Comparison of ENCODE assay signal across 9 cellular contexts in genomic region chr18:13450289-13451207, GRCh38.
DNase-seq lines count a peak whose midpoint lies in the region; ATAC-seq and TF ChIP-seq lines count a peak whose summit lies in the region.
"Had no signal": no experiment of that assay in that cellular context is flagged by ENCODE, and none has a peak within 500 bp of the region (broad histone marks: within the 10 kb centered on the region; RNA-seq: fewer than 3 reads in every experiment).

No MANE protein-coding gene starts in this region.

- DNase-seq in GM13976 (ENCODE audit: low spot score), result peak; percentile 56
- no peak for DNase-seq in left ventricle myocardium inferior
- no peak for DNase-seq in MG63
- DNase-seq in natural killer cell, result no peak
- DNase-seq in NCI-H1417 (lab: John Stamatoyannopoulos, UW), result no peak
- no peak for DNase-seq in dorsolateral prefrontal cortex

- H3K4me1 ChIP-seq in left ventricle myocardium inferior, result peaks cover 76% of the 10 kb centered on the region

- H3K27me3 ChIP-seq in left ventricle myocardium inferior (ENCODE audit: low read depth) (no peaks in the 10 kb centered on the region), MG63 (no peaks in the 10 kb centered on the region), dorsolateral prefrontal cortex (no peaks in the 10 kb centered on the region)
- H3K27me3 ChIP-seq: suprapubic skin had no signal

- H3K27ac Mint-ChIP-seq in natural killer cell, result no peak overlapping the region

- H3K27me3 Mint-ChIP-seq in natural killer cell (ENCODE audit: low read depth in 2 of 2), result peaks cover 0 to 7% of the 10 kb centered on the region in 2 donors

- peak overlapping the region; percentile 32 for H3K27ac ChIP-seq in left ventricle myocardium inferior (replicated peaks)
- H3K27ac ChIP-seq in dorsolateral prefrontal cortex, result peak overlapping the region in 11 of 59 donors; percentile 5 to 69 (median 38)
- H3K27ac ChIP-seq: suprapubic skin had no signal

- in situ Hi-C loops in GM13976 (cut with MboI; ENCODE audit: low sequenced_read_pairs, unreplicated experiment), result no loop called here

- H3K36me3 ChIP-seq in left ventricle myocardium inferior (no peaks in the 10 kb centered on the region), MG63 (no peaks in the 10 kb centered on the region)
- H3K36me3 ChIP-seq: suprapubic skin had no signal

- H3K9me3 Mint-ChIP-seq in natural killer cell, result no peaks in the 10 kb centered on the region

- TF ChIP-seq CTCF in GM13976 (IDR thresholded peaks at IDR 0.05; ENCODE audit: borderline replicate concordance, control extremely low read depth, extremely low read depth, insufficient read depth, missing control alignments) (no peak), left ventricle myocardium inferior (IDR thresholded peaks at IDR 0.05; ENCODE audit: borderline replicate concordance) (no peak), natural killer cell (IDR thresholded peaks at IDR 0.05) (no peak), dorsolateral prefrontal cortex (IDR thresholded peaks at IDR 0.05 in 54 of 56, conservative IDR thresholded peaks at IDR 0.05 in 2 of 56; ENCODE audit: low read depth in 1 of 56, partially characterized antibody in 56 of 56) (no peak)

- H3K4me3 Mint-ChIP-seq in natural killer cell, result no peak overlapping the region

- ATAC-seq in GM19467 (IDR thresholded peaks at IDR 0.05; ENCODE audit: unreplicated experiment) (peak; percentile 48), HG03342 (IDR thresholded peaks at IDR 0.05; ENCODE audit: unreplicated experiment) (peak; percentile 75), natural killer cell (no peak)

- H3K4me3 ChIP-seq in left ventricle myocardium inferior (no peak overlapping the region), MG63 (no peak overlapping the region), dorsolateral prefrontal cortex (no peak overlapping the region)
- H3K4me3 ChIP-seq: suprapubic skin had no signal

- no peaks in the 10 kb centered on the region for H3K9me3 ChIP-seq in left ventricle myocardium inferior (replicated peaks)
- no peaks in the 10 kb centered on the region for H3K9me3 ChIP-seq in MG63
- H3K9me3 ChIP-seq: suprapubic skin had no signal

- intact Hi-C loops in left ventricle myocardium inferior (cut with micrococcal nuclease) (loop anchor here (10.0 kb wide), 1 partner anchor 66 kb away; no protein-coding TSS in a partner anchor), natural killer cell (cut with micrococcal nuclease) (no loop called here), dorsolateral prefrontal cortex (cut with DNase I) (loop anchor here (5.0 to 10.0 kb wide), 2 partner anchors 164 to 233 kb away; partner anchors contain the start of gene LDLRAD4 (in 1 of the 2))

- H3K36me3 Mint-ChIP-seq in natural killer cell, result no peaks in the 10 kb centered on the region

- H3K4me1 Mint-ChIP-seq in natural killer cell, result peaks cover 2 to 10% of the 10 kb centered on the region in 2 donors

Comparison
In these comparisons a context has a peak if more than half of its experiments do, and no peak if none do; other contexts are left out.
1. ATAC-seq: peak in GM19467 (single experiment) and HG03342 (single experiment); none in natural killer cell (0 of 3).